ENCODE assay signal across 11 cellular contexts in the genomic region with DNA sequence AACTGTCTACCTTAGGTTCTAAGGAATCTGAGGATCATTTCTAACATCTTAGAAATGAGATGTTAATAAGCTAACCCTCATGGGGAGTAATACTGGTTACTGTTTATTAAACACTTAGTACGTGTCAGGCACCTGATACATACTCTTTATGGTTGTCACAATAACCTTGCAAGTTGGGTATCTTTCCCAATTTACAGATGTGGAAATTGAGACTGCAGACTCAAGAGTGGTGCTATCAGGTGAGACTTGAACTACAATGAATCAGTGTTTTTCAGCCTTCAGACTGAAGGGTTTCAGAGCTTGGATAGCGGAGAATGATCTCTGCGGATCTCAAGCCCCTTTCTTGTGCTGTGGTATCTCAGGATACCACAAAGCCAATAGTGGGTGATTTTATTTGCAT.
"Had no signal": no experiment of that assay in that cellular context is flagged by ENCODE, and none has a peak within 500 bp of the region (broad histone marks: within the 10 kb centered on the region; RNA-seq: fewer than 3 reads in every experiment).

No MANE protein-coding gene starts in this region.

- FAIRE-seq: H1, H54 had no signal

- H3K9ac ChIP-seq: GM23248 had no signal

- H3K27ac ChIP-seq: GM23248 had no signal

- H3K4me3 ChIP-seq: GM23248, GM23338, HAP-1 had no signal

- H3K36me3 ChIP-seq: HAP-1 had no signal

- ATAC-seq: GM23338, HCT116 had no signal

- H3K4me2 ChIP-seq: GM23338 had no signal

- H2AFZ ChIP-seq: GM23248, GM23338 had no signal

- H3K9me3 ChIP-seq: HAP-1 had no signal

- H3K4me1 ChIP-seq: HAP-1 had no signal

- DNase-seq: GM23248, GOT3, H7, H9, HCEC 1CT, HFFc6 had no signal
